ENCODE assay signal across 8 cellular contexts in genomic region chr20:44069203-44069931, GRCh38.
DNase-seq lines count a peak whose midpoint lies in the region; ATAC-seq and TF ChIP-seq lines count a peak whose summit lies in the region.

No MANE protein-coding gene starts in this region.

- no peak for ATAC-seq in PC-3

- no peak overlapping the region for H2AFZ ChIP-seq in PC-3 (ENCODE audit: low read length)

- no peaks in the 10 kb centered on the region for H3K9me3 ChIP-seq in PC-3 (ENCODE audit: low read length)

- no peaks in the 10 kb centered on the region for H3K27me3 ChIP-seq in PC-3 (ENCODE audit: low read length)

- CTCF ChIA-PET in PC-3 (lab: Charles Lee) = no interaction called here

- no peaks in the 10 kb centered on the region for H3K36me3 ChIP-seq in PC-3 (ENCODE audit: low read depth, low read length)

- no peaks in the 10 kb centered on the region for H3K9me2 ChIP-seq in PC-3 (replicated peaks; ENCODE audit: low read length)

- peaks cover 7% of the 10 kb centered on the region for H3K4me1 ChIP-seq in PC-3 (ENCODE audit: insufficient read depth, low read length)

- TF ChIP-seq CTCF in GM20000 (IDR thresholded peaks at IDR 0.05; ENCODE audit: extremely low read depth, missing control alignments) (no peak), PC-3 (conservative IDR thresholded peaks at IDR 0.05; ENCODE audit: low read depth, low read length) (no peak)

- intact Hi-C loops in PC-3 (cut with micrococcal nuclease) = no loop called here

- no TSS peak for BruUV-seq in PC-3 (replicated peaks; lab: Mats Ljungman, UMichigan)

- peak; percentile 67 for DNase-seq in GM20000 (ENCODE audit: low spot score)
- DNase-seq in NOMO-1 treated with DMSO at 0.1 percent for 48 hours (lab: John Stamatoyannopoulos, UW; ENCODE audit: unreplicated experiment) = peak; percentile 53
- DNase-seq in activated effector memory CD4-positive, alpha-beta T cell treated with anti-CD3 and anti-CD28 coated beads, Interleukin-2, amount 50 U/mL, for 16 hours = peak; percentile 77
- DNase-seq in stimulated activated CD4-positive, alpha-beta T cell treated with anti-CD3 and anti-CD28 coated beads, Interleukin-4, amount 100 ng/mL, for 4 hours = peak; percentile 27 to 46
- no peak for DNase-seq in NCI-H82 (lab: John Stamatoyannopoulos, UW)
- DNase-seq in NCI-H1930 (lab: John Stamatoyannopoulos, UW) = no peak
- no peak for DNase-seq in NCI-H1436 (lab: John Stamatoyannopoulos, UW)
- no peak for DNase-seq in PC-3

- H4K20me1 ChIP-seq in PC-3 (ENCODE audit: low read length) = no peaks in the 10 kb centered on the region

- H3K4me3 ChIP-seq in PC-3 (ENCODE audit: low read length) = no peak overlapping the region

- H3K27ac ChIP-seq in PC-3 (ENCODE audit: low read length) = no peak overlapping the region

- no peak overlapping the region for H3K4me2 ChIP-seq in PC-3 (ENCODE audit: low read length)

- H3K9ac ChIP-seq in PC-3 (ENCODE audit: low read length) = no peak overlapping the region

- no peaks in the 10 kb centered on the region for H3K79me2 ChIP-seq in PC-3 (ENCODE audit: low read length)

- H3F3A ChIP-seq in PC-3 (ENCODE audit: low read length, unreplicated experiment) = no peaks in the 10 kb centered on the region

- POLR2A ChIA-PET in PC-3 (lab: Charles Lee; ENCODE audit: unreplicated experiment) = no interaction called here

Comparison
In these comparisons a context has a peak if more than half of its experiments do, and no peak if none do; other contexts are left out.
1. DNase-seq: peak in GM20000 (single experiment), NOMO-1 treated with DMSO at 0.1 percent for 48 hours (single experiment), activated effector memory CD4-positive, alpha-beta T cell treated with anti-CD3 and anti-CD28 coated beads, Interleukin-2, amount 50 U/mL, for 16 hours (single experiment) and stimulated activated CD4-positive, alpha-beta T cell treated with anti-CD3 and anti-CD28 coated beads, Interleukin-4, amount 100 ng/mL, for 4 hours (2 of 2); none in NCI-H82 (single experiment), NCI-H1930 (0 of 2), NCI-H1436 (single experiment) and PC-3 (single experiment).